Comparison of ENCODE assay signal across 8 cellular contexts in the genomic region with DNA sequence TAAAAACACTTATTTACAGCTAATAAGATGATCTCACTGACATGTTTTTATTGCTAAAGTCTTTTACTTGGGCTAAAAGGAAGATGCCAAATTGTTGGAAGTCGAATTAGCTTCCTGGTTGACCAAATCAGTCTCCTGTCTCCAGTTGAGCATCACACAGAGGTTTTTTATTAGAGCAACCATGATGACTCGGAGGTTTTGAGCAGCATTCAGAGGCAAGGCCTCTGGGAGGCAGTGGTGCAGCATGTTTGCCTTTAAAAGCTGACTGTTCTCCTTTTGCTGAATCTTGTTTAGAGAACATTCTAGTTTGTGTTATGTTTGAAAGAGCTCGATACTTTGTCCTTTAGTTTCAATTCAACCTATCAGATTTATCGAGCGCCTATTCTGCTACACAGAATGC. TPM values are rescaled to one million over a fixed set of nuclear protein-coding genes. Genes with fewer than 3 reads are reported as not detected.
DNase-seq lines count a peak whose midpoint lies in the region; ATAC-seq and TF ChIP-seq lines count a peak whose summit lies in the region.

No MANE protein-coding gene starts in this region.

- 74% methylated on average over 5 of the region's 5 CpGs for WGBS in hepatocyte (ENCODE audit: low lambda C conversion rate, missing lambda C conversion rate)

- H3K9me2 ChIP-seq in hepatocyte (replicated peaks; ENCODE audit: insufficient read depth): no peaks in the 10 kb centered on the region

- DNase-seq in DMS79 treated with DMSO at 0.1 percent for 48 hours (lab: John Stamatoyannopoulos, UW): peak; percentile 14
- peak; percentile 41 to 60 for DNase-seq in Kasumi-1 (lab: John Stamatoyannopoulos, UW)
- DNase-seq in WERI-Rb-1: peak; percentile 40
- DNase-seq in hepatocyte (ENCODE audit: low spot score): peak; percentile 67
- DNase-seq in superior temporal gyrus (ENCODE audit: extremely low spot score): peak; percentile 90

- no peaks in the 10 kb centered on the region for H3K79me2 ChIP-seq in hepatocyte

- H3K27me3 ChIP-seq in WERI-Rb-1 (ENCODE audit: insufficient read depth, low read depth, severe bottlenecking) (no peaks in the 10 kb centered on the region), hepatocyte (peaks cover 39% of the 10 kb centered on the region)

- H3K36me3 ChIP-seq in WERI-Rb-1 (peaks cover 64% of the 10 kb centered on the region), hepatocyte (replicated peaks; ENCODE audit: insufficient read depth, low read depth) (no peaks in the 10 kb centered on the region)

- peak overlapping the region; percentile 9; the same call in 1 of the 2 replicates for H3K27ac ChIP-seq in WERI-Rb-1
- no peak overlapping the region for H3K27ac ChIP-seq in hepatocyte

- H4K20me1 ChIP-seq in hepatocyte (ENCODE audit: insufficient read depth, poor library complexity, severe bottlenecking): no peaks in the 10 kb centered on the region

- H3K4me2 ChIP-seq in hepatocyte: no peak overlapping the region

- no peak overlapping the region for H2AFZ ChIP-seq in hepatocyte

- TF ChIP-seq CTCF in WERI-Rb-1 (IDR thresholded peaks at IDR 0.05; ENCODE audit: low read depth, low read length) (peak; percentile 70), hepatocyte (IDR thresholded peaks at IDR 0.05; ENCODE audit: poor library complexity) (peak; percentile 55)

- ATAC-seq in GM19324 (IDR thresholded peaks at IDR 0.05; ENCODE audit: low FRiP score, unreplicated experiment) (no peak), GM18870 (IDR thresholded peaks at IDR 0.05; ENCODE audit: unreplicated experiment) (no peak), GM18511 (IDR thresholded peaks at IDR 0.05; ENCODE audit: unreplicated experiment) (no peak)

- H3K4me1 ChIP-seq in hepatocyte (ENCODE audit: insufficient read depth): peaks cover 11% of the 10 kb centered on the region

- H3K4me3 ChIP-seq in WERI-Rb-1 (ENCODE audit: low read depth, low read length) (no peak overlapping the region), hepatocyte (no peak overlapping the region)

- H3K9me3 ChIP-seq in WERI-Rb-1 (ENCODE audit: severe bottlenecking) (no peaks in the 10 kb centered on the region), hepatocyte (ENCODE audit: low read depth) (no peaks in the 10 kb centered on the region)

RNA-seq across cellular contexts. Expression of a gene that starts 2.1 kb away (rescaled TPM):
- total RNA-seq in hepatocyte: 156 and 158 TPM in 2 replicates
- 111 and 126 TPM in 2 replicates for polyA plus RNA-seq in hepatocyte

RNA-seq across cellular contexts. Expression of a gene that starts 44.4 kb away (rescaled TPM):
- 47.5 and 50.1 TPM in 2 replicates for total RNA-seq in hepatocyte
- 23.4 and 28.1 TPM in 2 replicates for polyA plus RNA-seq in hepatocyte

Comparison
In these comparisons a context has a peak if more than half of its experiments do, and no peak if none do; other contexts are left out.
1. DNase-seq: peak in every context shown above with its lines; median percentile 90 in superior temporal gyrus; 67 in hepatocyte; 50 in Kasumi-1; 40 in WERI-Rb-1; 14 in DMS79 treated with DMSO at 0.1 percent for 48 hours.